Comparison of ENCODE assay signal across 2 cellular contexts in the genomic region with DNA sequence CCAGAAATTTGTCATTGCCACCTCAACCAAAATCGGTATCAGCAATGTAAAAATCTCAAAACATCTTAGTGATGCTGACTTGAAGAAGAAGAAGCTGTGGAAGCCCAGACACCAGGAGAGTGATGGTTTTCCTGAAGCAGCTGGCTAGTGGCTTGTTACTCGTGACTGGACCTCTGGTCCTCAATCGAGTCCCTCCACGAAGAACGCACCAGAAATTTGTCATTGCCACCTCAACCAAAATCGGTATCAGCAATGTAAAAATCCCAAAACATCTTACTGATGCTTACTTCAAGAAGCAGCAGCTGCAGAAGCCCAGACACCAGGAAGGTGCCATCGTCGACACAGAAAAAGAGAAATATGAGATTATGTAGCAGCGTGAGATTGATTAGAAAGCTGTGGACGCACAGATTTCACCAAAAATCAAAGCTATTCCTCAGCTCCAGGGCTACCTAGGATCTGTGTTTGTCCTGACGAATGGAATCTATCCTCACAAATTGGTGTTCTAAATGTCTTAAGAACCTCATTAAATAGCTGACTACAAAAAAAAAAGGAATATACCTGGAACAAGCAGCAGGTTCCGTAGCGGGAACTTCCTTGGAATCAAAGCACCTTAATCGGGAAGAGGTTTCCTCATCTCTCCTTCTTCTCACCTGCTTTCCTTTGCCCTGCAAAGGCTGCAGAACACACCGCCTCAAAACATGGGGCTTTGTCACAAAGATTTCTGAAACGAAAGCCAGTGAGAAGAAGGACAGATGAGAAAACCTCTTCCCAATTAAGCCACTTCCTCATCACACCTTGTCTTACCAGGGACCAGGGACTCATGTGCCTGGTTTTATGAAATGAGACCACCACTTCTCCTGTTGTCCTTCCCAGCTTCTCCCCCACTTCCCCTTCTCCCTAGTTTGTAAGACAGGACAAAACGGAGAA. TPM values are rescaled to one million over a fixed set of nuclear protein-coding genes. Genes with fewer than 3 reads are reported as not detected.
"Had no signal": no experiment of that assay in that cellular context is flagged by ENCODE, and none has a peak within 500 bp of the region (broad histone marks: within the 10 kb centered on the region; RNA-seq: fewer than 3 reads in every experiment).

No MANE protein-coding gene starts in this region.

RNA-seq across cellular contexts. Expression of gene CRLF2, which starts 37.6 kb away (rescaled TPM):
- total RNA-seq: cardiac muscle cell, Right ventricle myocardium superior had no signal
